18 cellular contexts compared by ENCODE assay signal in the genomic region with DNA sequence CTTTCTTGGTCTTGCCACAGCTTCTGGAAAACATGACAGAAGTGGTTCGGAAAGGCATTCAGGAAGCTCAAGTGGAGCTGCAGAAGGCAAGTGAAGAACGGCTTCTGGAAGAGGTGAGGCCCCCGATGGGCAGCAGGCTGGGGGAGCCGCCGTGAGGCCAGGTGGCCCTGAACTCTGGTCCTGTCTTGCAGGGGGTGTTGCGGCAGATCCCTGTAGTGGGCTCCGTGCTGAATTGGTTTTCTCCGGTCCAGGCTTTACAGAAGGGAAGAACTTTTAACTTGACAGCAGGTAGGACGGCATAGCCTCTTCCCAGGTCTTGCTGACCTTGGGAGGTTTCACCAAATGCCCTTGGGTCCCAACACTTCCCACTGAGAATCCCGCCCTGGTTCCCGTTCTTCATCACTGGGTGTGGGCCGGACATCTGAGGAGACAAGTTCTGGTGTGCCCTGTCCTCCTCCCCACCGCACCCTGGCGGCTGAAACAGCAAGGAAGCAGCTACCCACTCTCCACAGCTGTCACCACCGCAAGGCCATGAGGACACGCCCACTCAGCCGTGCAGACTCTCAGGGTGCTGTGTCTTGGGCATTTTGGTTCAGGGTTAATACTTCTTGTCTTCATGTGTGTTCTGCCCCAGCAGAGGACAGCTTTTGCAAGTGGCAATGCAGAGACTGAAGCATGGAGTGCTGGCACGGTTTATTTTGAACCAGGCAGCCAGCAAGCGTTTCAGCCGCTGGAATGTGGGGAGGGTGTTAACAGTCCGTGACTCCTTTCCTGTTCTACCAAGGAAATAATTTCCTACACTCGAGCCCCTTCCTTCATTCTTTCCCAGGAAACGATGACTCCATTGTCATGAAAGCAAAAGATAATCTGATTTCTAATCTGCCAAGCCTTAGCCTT. TPM values are rescaled to one million over a fixed set of nuclear protein-coding genes. Genes with fewer than 3 reads are reported as not detected.
DNase-seq lines count a peak whose midpoint lies in the region; ATAC-seq, FAIRE-seq and TF ChIP-seq lines count a peak whose summit lies in the region.
"Had no signal": no experiment of that assay in that cellular context is flagged by ENCODE, and none has a peak within 500 bp of the region (broad histone marks: within the 10 kb centered on the region; RNA-seq: fewer than 3 reads in every experiment).

No MANE protein-coding gene starts in this region.

- intact Hi-C loops in pancreas (cut with DNase I): no loop called here

- peak overlapping the region in 1 of 5 donors; percentile 55 for H3K9ac ChIP-seq in subcutaneous abdominal adipose tissue (ENCODE audit: low read length in 5 of 5)

- H3K27me3 ChIP-seq in Peyer's patch: no peaks in the 10 kb centered on the region
- no peaks in the 10 kb centered on the region for H3K27me3 ChIP-seq in gastroesophageal sphincter
- H3K27me3 ChIP-seq in subcutaneous abdominal adipose tissue (ENCODE audit: control insufficient read depth in 5 of 5, insufficient read depth in 4 of 5, low read length in 5 of 5): no peaks in the 10 kb centered on the region
- H3K27me3 ChIP-seq in pancreas: no peaks in the 10 kb centered on the region
- H3K27me3 ChIP-seq: cardiac muscle cell had no signal

- TF ChIP-seq POLR2A in Peyer's patch (IDR thresholded peaks at IDR 0.05): no peak
- TF ChIP-seq POLR2A in gastroesophageal sphincter (IDR thresholded peaks at IDR 0.05): no peak

- H3K4me1 ChIP-seq in Peyer's patch (no peaks in the 10 kb centered on the region), gastroesophageal sphincter (peaks cover 0 to 6% (median 0%) of the 10 kb centered on the region in 3 donors), subcutaneous abdominal adipose tissue (ENCODE audit: control insufficient read depth in 5 of 5, insufficient read depth in 5 of 5, low read length in 5 of 5) (peaks cover 3 to 45% (median 38%) of the 10 kb centered on the region in 5 donors), pancreas (no peaks in the 10 kb centered on the region)

- no peak overlapping the region for H3K4me3 ChIP-seq in Peyer's patch
- no peak overlapping the region for H3K4me3 ChIP-seq in gastroesophageal sphincter
- no peak overlapping the region for H3K4me3 ChIP-seq in subcutaneous abdominal adipose tissue (ENCODE audit: low read depth in 1 of 5, low read length in 5 of 5)
- no peak overlapping the region for H3K4me3 ChIP-seq in pancreas
- H3K4me3 ChIP-seq: cardiac muscle cell, SK-N-MC had no signal

- TF ChIP-seq CTCF in Peyer's patch (IDR thresholded peaks at IDR 0.05) (no peak), gastroesophageal sphincter (IDR thresholded peaks at IDR 0.05) (no peak), pancreas (IDR thresholded peaks at IDR 0.05) (no peak)

- peak in 2 of 3 donors; percentile 35 to 44 for DNase-seq in Peyer's patch
- peak; percentile 86 for DNase-seq in mesenteric fat pad (ENCODE audit: low spot score)
- DNase-seq in NCI-H187 (lab: John Stamatoyannopoulos, UW): no peak
- no peak for DNase-seq in T-helper 2 cell
- no peak for DNase-seq in pancreas
- DNase-seq: activated naive CD4-positive, alpha-beta T cell treated with anti-CD3 and anti-CD28 coated beads for 36 hours; CD4-positive, alpha-beta memory T cell; EL; hippocampal formation; IMR-90; mesenchymal stem cell; NCI-H1048 had no signal

- TF ChIP-seq EP300 in gastroesophageal sphincter (IDR thresholded peaks at IDR 0.05): no peak

- no peak for FAIRE-seq in pancreas (lab: Jason Lieb, UNC)

- 43 to 72% methylated on average over 6 to 7 of the region's 23 CpGs for WGBS in gastroesophageal sphincter (ENCODE audit: low coverage in 1 of 2), 2 donors
- 88 to 89% methylated on average over 23 of the region's 23 CpGs for WGBS in pancreas, 2 donors

- peaks cover 0 to 96% (median 0%) of the 10 kb centered on the region in 3 donors for H3K36me3 ChIP-seq in Peyer's patch
- peaks cover 0 to 97% of the 10 kb centered on the region in 2 donors for H3K36me3 ChIP-seq in gastroesophageal sphincter
- peaks cover 11 to 89% (median 81%) of the 10 kb centered on the region in 5 donors for H3K36me3 ChIP-seq in subcutaneous abdominal adipose tissue (ENCODE audit: control insufficient read depth in 5 of 5, insufficient read depth in 5 of 5, low read length in 5 of 5)
- peaks cover 14 to 88% (median 44%) of the 10 kb centered on the region in 3 donors for H3K36me3 ChIP-seq in pancreas

- H3K27ac ChIP-seq in Peyer's patch (peak overlapping the region in 1 of 4 donors; percentile 46), gastroesophageal sphincter (no peak overlapping the region), subcutaneous abdominal adipose tissue (ENCODE audit: low read depth, low read length) (peak overlapping the region; percentile 33), pancreas (no peak overlapping the region)
- H3K27ac ChIP-seq: epithelial cell of prostate, SK-N-MC had no signal

- ATAC-seq in gastroesophageal sphincter (peak; percentile 28), HG02885 (IDR thresholded peaks at IDR 0.05; ENCODE audit: poor library complexity, unreplicated experiment) (no peak), pancreas (no peak)

- no peaks in the 10 kb centered on the region for H3K9me3 ChIP-seq in Peyer's patch
- no peaks in the 10 kb centered on the region for H3K9me3 ChIP-seq in gastroesophageal sphincter
- H3K9me3 ChIP-seq in subcutaneous abdominal adipose tissue (ENCODE audit: control insufficient read depth in 5 of 5, low read length in 5 of 5): no peaks in the 10 kb centered on the region
- no peaks in the 10 kb centered on the region for H3K9me3 ChIP-seq in pancreas

RNA-seq across cellular contexts. Expression of a gene that starts 21.4 kb away (rescaled TPM):
- total RNA-seq in Peyer's patch (100 to 1,000 TPM in 1 of 4 donors, 10 to 100 TPM in 3; 20.5 to 115 (median 27.9) TPM), gastroesophageal sphincter (10 to 100 TPM; 40.9 to 77.5 (median 61.0) TPM), mesenteric fat pad (60.4 TPM), pancreas (10 to 100 TPM in 3 of 6 donors, 1 to 10 TPM in 3; 5.7 to 17.4 (median 10.5) TPM)
- 10 to 100 TPM; 17.6 to 21.3 TPM for polyA plus RNA-seq in pancreas

RNA-seq across cellular contexts. Expression of a gene that starts 59.6 kb away (rescaled TPM):
- total RNA-seq in Peyer's patch: 10 to 100 TPM; 10.9 to 46.2 (median 18.7) TPM
- total RNA-seq in gastroesophageal sphincter: 10 to 100 TPM; 27.9 to 42.3 (median 31.1) TPM
- total RNA-seq in mesenteric fat pad: 44.9 TPM
- total RNA-seq in pancreas: 10 to 100 TPM in 4 of 6 donors, 1 to 10 TPM in 2; 7.1 to 12.1 (median 10.6) TPM
- 10 to 100 TPM in 1 of 2 donors, 1 to 10 TPM in 1; 6.2 to 12.7 TPM for polyA plus RNA-seq in pancreas

RNA-seq across cellular contexts. Expression of a gene that starts 59.7 kb away (rescaled TPM):
- 100 to 1,000 TPM; 131 to 247 (median 201) TPM for total RNA-seq in Peyer's patch
- total RNA-seq in gastroesophageal sphincter: 10 to 100 TPM; 70.0 to 92.2 (median 87.6) TPM
- total RNA-seq in mesenteric fat pad: 89.8 TPM
- 10 to 100 TPM; 63.9 to 82.8 (median 74.2) TPM for total RNA-seq in pancreas
- 10 to 100 TPM; 51.5 to 73.3 TPM for polyA plus RNA-seq in pancreas

Comparison
In these comparisons a context has a peak if more than half of its experiments do, and no peak if none do; other contexts are left out.
1. DNase-seq: peak in Peyer's patch (2 of 3) and mesenteric fat pad (single experiment); none in NCI-H187 (0 of 2), T-helper 2 cell (0 of 5) and pancreas (0 of 6).